ENCODE assay signal across 1 cellular context in genomic region chr16:87602005-87602790, GRCh38.
TF ChIP-seq lines count a peak whose summit lies in the region.

Gene JPH3 (plus strand): TSS chr16:87602508. CDS start chr16:87603147, 639 bp downstream.

TF ChIP-seq in H1, 55 proteins besides CTCF, POLR2A, EP300 and RAD21 (continued from another document):
- TF ChIP-seq CHD2 (IDR thresholded peaks at IDR 0.05; ENCODE audit: low read length), result no peak
- TF ChIP-seq NRF1 (IDR thresholded peaks at IDR 0.05; ENCODE audit: low read depth, low read length), result no peak
- TF ChIP-seq CREB1 (IDR thresholded peaks at IDR 0.05), result peak; percentile 79
- TF ChIP-seq CTBP2 (IDR thresholded peaks at IDR 0.05; ENCODE audit: borderline replicate concordance, insufficient read depth, insufficient read length, low read length), result no peak
- no peak for TF ChIP-seq SP1 (IDR thresholded peaks at IDR 0.05; ENCODE audit: low read depth, low read length)
- TF ChIP-seq KDM1A (IDR thresholded peaks at IDR 0.05; ENCODE audit: borderline replicate concordance, low read length), result no peak
- no peak for TF ChIP-seq RNF2 (IDR thresholded peaks at IDR 0.05; ENCODE audit: borderline replicate concordance, low read depth, low read length, missing control alignments, poor library complexity, severe bottlenecking)
- no peak for TF ChIP-seq SAP30 (IDR thresholded peaks at IDR 0.05; ENCODE audit: insufficient read depth, insufficient replicate concordance, low read length)
- peak; percentile 1 for TF ChIP-seq KDM4A (IDR thresholded peaks at IDR 0.05; ENCODE audit: low read depth, low read length, severe bottlenecking)
- TF ChIP-seq JUN (IDR thresholded peaks at IDR 0.05; ENCODE audit: low read depth, low read length), result no peak
- no peak for TF ChIP-seq ATF2 (IDR thresholded peaks at IDR 0.05; ENCODE audit: low read length)
- no peak for TF ChIP-seq NANOG (IDR thresholded peaks at IDR 0.05; ENCODE audit: insufficient read depth, low read depth, low read length, poor library complexity, severe bottlenecking)
- no peak for TF ChIP-seq CEBPB (IDR thresholded peaks at IDR 0.05; ENCODE audit: low read depth, low read length)
- TF ChIP-seq FOSL1 (IDR thresholded peaks at IDR 0.05; ENCODE audit: insufficient read depth, low read depth, low read length), result no peak
- TF ChIP-seq TAF7 (optimal IDR thresholded peaks at IDR 0.05; ENCODE audit: borderline replicate concordance, low read depth, low read length), result no peak
- TF ChIP-seq TAF1 (IDR thresholded peaks at IDR 0.05; ENCODE audit: low read depth, low read length), result no peak
- no peak for TF ChIP-seq TBP (IDR thresholded peaks at IDR 0.05; ENCODE audit: low read depth, low read length)
- TF ChIP-seq EGR1 (IDR thresholded peaks at IDR 0.05; ENCODE audit: borderline replicate concordance, low read depth, low read length), result peak; percentile 9; the same call in 1 of the 2 replicates
- no peak for TF ChIP-seq GTF2F1 (IDR thresholded peaks at IDR 0.05; ENCODE audit: borderline replicate concordance, low read depth, low read length)
- no peak for TF ChIP-seq CHD1 (IDR thresholded peaks at IDR 0.05; ENCODE audit: low read depth, low read length)
